In the genomic region with DNA sequence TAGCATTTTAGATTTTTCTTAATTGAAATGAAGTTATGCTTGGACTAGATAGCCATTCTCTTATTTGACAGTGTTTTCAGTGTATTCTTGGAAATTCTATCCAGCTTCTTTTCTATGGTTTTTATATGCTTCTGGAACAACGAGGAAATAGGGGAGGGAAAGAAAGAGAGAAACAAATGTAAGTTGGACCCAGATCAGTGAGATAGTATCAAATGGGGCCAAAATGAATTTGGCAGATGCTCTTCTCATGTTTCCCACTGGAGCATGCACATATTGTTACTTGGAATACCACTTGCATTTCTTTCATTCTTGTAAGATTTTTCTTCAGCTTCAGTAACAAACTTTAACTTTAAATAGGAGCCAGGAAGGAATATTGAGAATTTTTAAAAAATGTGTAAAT, we compare ENCODE assay signal across 24 cellular contexts.
DNase-seq lines count a peak whose midpoint lies in the region; ATAC-seq, FAIRE-seq and TF ChIP-seq lines count a peak whose summit lies in the region.
"Had no signal": no experiment of that assay in that cellular context is flagged by ENCODE, and none has a peak within 500 bp of the region (broad histone marks: within the 10 kb centered on the region; RNA-seq: fewer than 3 reads in every experiment).

No MANE protein-coding gene starts in this region.

- TF ChIP-seq RAD21 in SK-N-SH (IDR thresholded peaks at IDR 0.05; ENCODE audit: low read length): 0 out of 2 replicates have a peak, but pooled peaks have one; percentile 5

- H3K9me3 ChIP-seq in SK-N-SH: no peaks in the 10 kb centered on the region
- H3K9me3 ChIP-seq in HAP-1: peaks cover 4% of the 10 kb centered on the region; the same call in 1 of the 2 replicates

- no peaks in the 10 kb centered on the region for H4K20me1 ChIP-seq in SK-N-SH (ENCODE audit: insufficient read depth)

- no peaks in the 10 kb centered on the region for H3K27me3 ChIP-seq in BJ (ENCODE audit: control insufficient read depth, insufficient read depth, low read length)
- no peaks in the 10 kb centered on the region for H3K27me3 ChIP-seq in SK-N-SH (ENCODE audit: insufficient read depth)
- no peaks in the 10 kb centered on the region for H3K27me3 ChIP-seq in HAP-1 (ENCODE audit: low read depth)
- H3K27me3 ChIP-seq: BLaER1 had no signal

- peak overlapping the region in 2 of 3 experiments; percentile 33 to 58 for H3K4me3 Mint-ChIP-seq in nephron
- H3K4me3 Mint-ChIP-seq in activated CD8-positive, alpha-beta T cell treated with anti-CD3 and anti-CD28 coated beads, Interleukin-2, amount 10 ng/mL, durations not matched to agents 7 days and 5 days: no peak overlapping the region
- H3K4me3 Mint-ChIP-seq: CD4-positive, alpha-beta memory T cell; HFFc6 had no signal

- peak; percentile 32 to 51; a peak in 3 of 4 replicates for TF ChIP-seq EP300 in SK-N-SH (IDR thresholded peaks at IDR 0.05; ENCODE audit: borderline replicate concordance in 1 of 2, low read depth in 1 of 2, low read length in 1 of 2)

- peaks cover 68% of the 10 kb centered on the region for H3K36me3 Mint-ChIP-seq in nephron (ENCODE audit: low read depth)
- H3K36me3 Mint-ChIP-seq in activated CD8-positive, alpha-beta T cell treated with anti-CD3 and anti-CD28 coated beads, Interleukin-2, amount 10 ng/mL, durations not matched to agents 7 days and 5 days (ENCODE audit: low read depth): no peaks in the 10 kb centered on the region
- H3K36me3 Mint-ChIP-seq: CD4-positive, alpha-beta memory T cell had no signal

- WGBS in SK-N-SH (ENCODE audit: low lambda C conversion rate): 3% methylated on average over 1 of the region's 1 CpG

- H3K27ac ChIP-seq in SK-N-SH (ENCODE audit: low read depth in 2 of 2, low read length in 1 of 2): peak overlapping the region; percentile 65 to 74; a peak in 2 of 4 replicates
- H3K27ac ChIP-seq: BLaER1 had no signal

- POLR2A ChIA-PET in BJ (lab: Charles Lee) (no interaction called here), SK-N-SH (lab: Yijun Ruan, JAX) (no interaction called here)
- POLR2A ChIA-PET in activated CD8-positive, alpha-beta T cell treated with anti-CD3 and anti-CD28 coated beads, Interleukin-2, amount 10 ng/mL, durations not matched to agents 7 days and 5 days (lab: Charles Lee): no interaction called here

- H3K36me3 ChIP-seq in BJ (ENCODE audit: control insufficient read depth, insufficient read depth, low read length) (no peaks in the 10 kb centered on the region), SK-N-SH (replicated peaks in 1 of 2; ENCODE audit: control insufficient read depth in 1 of 2, insufficient read depth in 2 of 2, low read length in 1 of 2) (no peaks in the 10 kb centered on the region), HAP-1 (replicated peaks) (no peaks in the 10 kb centered on the region)

- H3K4me1 ChIP-seq in SK-N-SH (ENCODE audit: control insufficient read depth in 1 of 2, insufficient read depth in 2 of 2, low read depth in 1 of 2, low read length in 1 of 2) (peaks cover 15 to 24% of the 10 kb centered on the region in 2 experiments), HAP-1 (peaks cover 7% of the 10 kb centered on the region)

- DNase-seq in BJ (ENCODE audit: low read depth) (peak; percentile 22), SK-N-SH (peak; percentile 16), dedifferentiated amniotic fluid mesenchymal stem cell (ENCODE audit: extremely low spot score) (peak; percentile 39), RCC 7860 (ENCODE audit: low spot score) (no peak), HAP-1 (ENCODE audit: low spot score in 2 of 2) (no peak), COLO829 (ENCODE audit: low spot score) (no peak)
- DNase-seq in activated CD8-positive, alpha-beta T cell treated with anti-CD3 and anti-CD28 coated beads, Interleukin-2, amount 10 ng/mL, durations not matched to agents 7 days and 5 days: no peak
- DNase-seq: CD4-positive, alpha-beta memory T cell; DMS153; H7; HFFc6; MM.1S; NCI-H1048; NCI-H1417 treated with DMSO at 0.1 percent for 48 hours; NCI-H187; NCI-H510A treated with DMSO at 0.1 percent for 48 hours; NCI-H774; NK-92 treated with Interleukin-12 subunit alpha and Interleukin-12 subunit beta, amount 100 ng/mL, for 24 hours; SIG-M5 had no signal

- ATAC-seq in activated CD8-positive, alpha-beta T cell treated with anti-CD3 and anti-CD28 coated beads, Interleukin-2, amount 10 ng/mL, durations not matched to agents 7 days and 5 days: no peak
- ATAC-seq: K562 had no signal

- H2AFZ ChIP-seq in SK-N-SH (ENCODE audit: low read depth): no peak overlapping the region

- H3F3A ChIP-seq in SK-N-SH (replicated peaks; ENCODE audit: insufficient read depth): peaks cover 13% of the 10 kb centered on the region

- H3K79me2 ChIP-seq in SK-N-SH (ENCODE audit: insufficient read depth): peaks cover 4% of the 10 kb centered on the region

- TF ChIP-seq CTCF in BJ (IDR thresholded peaks at IDR 0.05; ENCODE audit: insufficient read depth, low read depth, low read length) (no peak), SK-N-SH (IDR thresholded peaks at IDR 0.05) (no peak), nephron (IDR thresholded peaks at IDR 0.05; ENCODE audit: unreplicated experiment in 3 of 3) (no peak)

- H3K4me1 Mint-ChIP-seq in nephron: peaks cover 42% of the 10 kb centered on the region
- peaks cover 19% of the 10 kb centered on the region for H3K4me1 Mint-ChIP-seq in activated CD8-positive, alpha-beta T cell treated with anti-CD3 and anti-CD28 coated beads, Interleukin-2, amount 10 ng/mL, durations not matched to agents 7 days and 5 days (ENCODE audit: low read depth)

- peak overlapping the region; percentile 80 to 93 (median 85) for H3K27ac Mint-ChIP-seq in nephron
- no peak overlapping the region for H3K27ac Mint-ChIP-seq in activated CD8-positive, alpha-beta T cell treated with anti-CD3 and anti-CD28 coated beads, Interleukin-2, amount 10 ng/mL, durations not matched to agents 7 days and 5 days
- H3K27ac Mint-ChIP-seq: CD4-positive, alpha-beta memory T cell; HFFc6 had no signal

- no peaks in the 10 kb centered on the region for H3K9me2 ChIP-seq in SK-N-SH

- no peaks in the 10 kb centered on the region for H3K27me3 Mint-ChIP-seq in nephron (ENCODE audit: low read depth)
- no peaks in the 10 kb centered on the region for H3K27me3 Mint-ChIP-seq in activated CD8-positive, alpha-beta T cell treated with anti-CD3 and anti-CD28 coated beads, Interleukin-2, amount 10 ng/mL, durations not matched to agents 7 days and 5 days (ENCODE audit: low read depth)
- H3K27me3 Mint-ChIP-seq: CD4-positive, alpha-beta memory T cell had no signal

- H3K4me3 ChIP-seq in BJ (ENCODE audit: low read depth, low read length) (no peak overlapping the region), SK-N-SH (ENCODE audit: low read depth in 2 of 2, low read length in 1 of 2) (no peak overlapping the region), HAP-1 (no peak overlapping the region)
- H3K4me3 ChIP-seq: BLaER1, K562 had no signal

- in situ Hi-C loops in HAP-1 (cut with MboI; ENCODE audit: low sequenced_read_pairs): no loop called here

- H3K9ac ChIP-seq in SK-N-SH: no peak overlapping the region
- H3K9ac ChIP-seq: BLaER1 had no signal

- FAIRE-seq in RCC 7860 (lab: Jason Lieb, UNC): no peak
- FAIRE-seq: A204.1, G401.6, K562 had no signal

- CTCF ChIA-PET in BJ (lab: Yijun Ruan, JAX) (no interaction called here), SK-N-SH (lab: Yijun Ruan, JAX) (interaction anchor here (1.3 kb wide), 1 partner anchor 9 kb away, joined by 3 read pairs; no protein-coding TSS in a partner anchor)
- CTCF ChIA-PET in activated CD8-positive, alpha-beta T cell treated with anti-CD3 and anti-CD28 coated beads, Interleukin-2, amount 10 ng/mL, durations not matched to agents 7 days and 5 days (lab: Charles Lee): interaction anchor here (1.2 kb wide), 1 partner anchor 49 kb away, joined by 3 read pairs; no protein-coding TSS in a partner anchor

- peak overlapping the region; percentile 30; the same call in 1 of the 2 replicates for H3K4me2 ChIP-seq in SK-N-SH
- H3K4me2 ChIP-seq: BLaER1 had no signal

- H3K9me3 Mint-ChIP-seq in nephron: peaks cover 5% of the 10 kb centered on the region
- no peaks in the 10 kb centered on the region for H3K9me3 Mint-ChIP-seq in activated CD8-positive, alpha-beta T cell treated with anti-CD3 and anti-CD28 coated beads, Interleukin-2, amount 10 ng/mL, durations not matched to agents 7 days and 5 days (ENCODE audit: insufficient read depth)
- H3K9me3 Mint-ChIP-seq: CD4-positive, alpha-beta memory T cell had no signal

TF ChIP-seq in SK-N-SH, 30 proteins besides CTCF, POLR2A, EP300 and RAD21 (continues in another document):
- TF ChIP-seq GABPA (IDR thresholded peaks at IDR 0.05; ENCODE audit: low read depth) (no peak), GATA2 (CRISPR knock-in tag; IDR thresholded peaks at IDR 0.05) (0 out of 2 replicates have a peak, but pooled peaks have one; percentile 7), FOSL2 (IDR thresholded peaks at IDR 0.05; ENCODE audit: borderline replicate concordance, low read depth) (no peak), RCOR1 (IDR thresholded peaks at IDR 0.05; ENCODE audit: low read length) (0 out of 2 replicates have a peak, but pooled peaks have one; percentile 20), MXI1 (IDR thresholded peaks at IDR 0.05; ENCODE audit: low read depth, low read length) (no peak), SMC3 (IDR thresholded peaks at IDR 0.05; ENCODE audit: low read depth, low read length) (no peak), NRF1 (IDR thresholded peaks at IDR 0.05; ENCODE audit: low read depth, low read length) (no peak)
- TF ChIP-seq, protein P1, sequence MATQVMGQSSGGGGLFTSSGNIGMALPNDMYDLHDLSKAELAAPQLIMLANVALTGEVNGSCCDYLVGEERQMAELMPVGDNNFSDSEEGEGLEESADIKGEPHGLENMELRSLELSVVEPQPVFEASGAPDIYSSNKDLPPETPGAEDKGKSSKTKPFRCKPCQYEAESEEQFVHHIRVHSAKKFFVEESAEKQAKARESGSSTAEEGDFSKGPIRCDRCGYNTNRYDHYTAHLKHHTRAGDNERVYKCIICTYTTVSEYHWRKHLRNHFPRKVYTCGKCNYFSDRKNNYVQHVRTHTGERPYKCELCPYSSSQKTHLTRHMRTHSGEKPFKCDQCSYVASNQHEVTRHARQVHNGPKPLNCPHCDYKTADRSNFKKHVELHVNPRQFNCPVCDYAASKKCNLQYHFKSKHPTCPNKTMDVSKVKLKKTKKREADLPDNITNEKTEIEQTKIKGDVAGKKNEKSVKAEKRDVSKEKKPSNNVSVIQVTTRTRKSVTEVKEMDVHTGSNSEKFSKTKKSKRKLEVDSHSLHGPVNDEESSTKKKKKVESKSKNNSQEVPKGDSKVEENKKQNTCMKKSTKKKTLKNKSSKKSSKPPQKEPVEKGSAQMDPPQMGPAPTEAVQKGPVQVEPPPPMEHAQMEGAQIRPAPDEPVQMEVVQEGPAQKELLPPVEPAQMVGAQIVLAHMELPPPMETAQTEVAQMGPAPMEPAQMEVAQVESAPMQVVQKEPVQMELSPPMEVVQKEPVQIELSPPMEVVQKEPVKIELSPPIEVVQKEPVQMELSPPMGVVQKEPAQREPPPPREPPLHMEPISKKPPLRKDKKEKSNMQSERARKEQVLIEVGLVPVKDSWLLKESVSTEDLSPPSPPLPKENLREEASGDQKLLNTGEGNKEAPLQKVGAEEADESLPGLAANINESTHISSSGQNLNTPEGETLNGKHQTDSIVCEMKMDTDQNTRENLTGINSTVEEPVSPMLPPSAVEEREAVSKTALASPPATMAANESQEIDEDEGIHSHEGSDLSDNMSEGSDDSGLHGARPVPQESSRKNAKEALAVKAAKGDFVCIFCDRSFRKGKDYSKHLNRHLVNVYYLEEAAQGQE (IDR thresholded peaks at IDR 0.05; ENCODE audit: low read depth, low read length): no peak

Comparison
In these comparisons a context has a peak if more than half of its experiments do, and no peak if none do; other contexts are left out.
1. DNase-seq: peak in BJ (single experiment), SK-N-SH (single experiment) and dedifferentiated amniotic fluid mesenchymal stem cell (single experiment); none in RCC 7860 (single experiment), HAP-1 (0 of 2), activated CD8-positive, alpha-beta T cell treated with anti-CD3 and anti-CD28 coated beads, Interleukin-2, amount 10 ng/mL, durations not matched to agents 7 days and 5 days (single experiment) and COLO829 (single experiment).